26 cellular contexts compared by ENCODE assay signal in genomic region chr1:182875889-182876288, GRCh38.
"Had no signal": no experiment of that assay in that cellular context is flagged by ENCODE, and none has a peak within 500 bp of the region (broad histone marks: within the 10 kb centered on the region; RNA-seq: fewer than 3 reads in every experiment).

No MANE protein-coding gene starts in this region.

- H3K27me3 Mint-ChIP-seq: naive thymus-derived CD8-positive, alpha-beta T cell; T-helper 17 cell had no signal

- H3K4me1 Mint-ChIP-seq: neural progenitor cell had no signal

- H3K4me3 ChIP-seq: body of pancreas, hepatocyte, left lung, lung, neural progenitor cell, SK-N-MC, smooth muscle cell, thyroid gland, upper lobe of right lung had no signal

- H3K4me3 Mint-ChIP-seq: immature natural killer cell; naive thymus-derived CD8-positive, alpha-beta T cell; neural progenitor cell; T-helper 17 cell had no signal

- H3K9me3 Mint-ChIP-seq: immature natural killer cell; naive thymus-derived CD8-positive, alpha-beta T cell; neural progenitor cell had no signal

- ATAC-seq: body of pancreas; esophagus mucosa; left lung; naive thymus-derived CD8-positive, alpha-beta T cell; sciatic nerve; T-helper 17 cell; upper lobe of right lung had no signal

- H3K27ac Mint-ChIP-seq: neural progenitor cell had no signal

- DNase-seq: activated CD4-positive, alpha-beta T cell treated with anti-CD3 and anti-CD28 coated beads for 48 hours; activated CD4-positive, CD25-positive, alpha-beta regulatory T cell; activated gamma-delta T cell treated with Interleukin-2 at 50 U/mL for 16 hours; anterior cingulate cortex; body of pancreas; caudate nucleus; dermis blood vessel endothelial cell; effector CD8-positive, alpha-beta T cell; glutamatergic neuron; immature natural killer cell; left lung; naive thymus-derived CD8-positive, alpha-beta T cell; posterior cingulate gyrus; stimulated activated CD4-positive, alpha-beta T cell treated with anti-CD3 and anti-CD28 coated beads, Interleukin-15, amount 100 ng/mL, for 24 hours; stimulated activated naive CD4-positive, alpha-beta T cell; SW 1271; T-helper 17 cell; thyroid gland; upper lobe of right lung had no signal
